18 cellular contexts compared by ENCODE assay signal in the genomic region with DNA sequence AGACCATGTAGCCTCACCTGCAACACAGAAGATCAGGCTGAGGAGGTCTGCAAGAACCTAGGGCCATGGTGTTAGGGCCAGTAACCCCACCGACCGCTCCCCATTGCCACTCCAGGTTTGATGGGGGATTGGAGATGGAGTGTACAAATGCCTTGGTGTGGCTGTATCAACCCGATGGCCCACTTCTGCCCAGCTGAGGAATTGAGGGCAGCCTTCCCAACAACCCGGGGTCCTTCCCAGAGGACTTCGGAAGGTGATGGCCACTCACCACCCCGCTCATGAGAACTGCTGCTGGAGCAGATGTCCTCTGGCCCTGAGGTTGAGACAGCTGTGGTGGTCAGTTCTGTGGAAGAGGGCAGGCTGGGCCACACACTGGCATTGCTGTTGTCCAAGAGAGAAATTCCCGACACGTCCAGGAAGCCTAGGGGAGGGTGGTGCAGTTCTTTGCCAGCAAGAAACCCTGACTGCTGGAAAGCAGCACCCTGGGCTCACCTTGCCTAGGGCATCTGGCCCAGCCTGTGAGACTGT.
"Had no signal": no experiment of that assay in that cellular context is flagged by ENCODE, and none has a peak within 500 bp of the region (broad histone marks: within the 10 kb centered on the region; RNA-seq: fewer than 3 reads in every experiment).

No MANE protein-coding gene starts in this region.

- H3K27ac Mint-ChIP-seq: natural killer cell treated with Interleukin-12 subunit alpha and Interleukin-12 subunit beta and Interleukin-15 and Interleukin-18, amount 100 ng/mL, for 72 hours; neural progenitor cell had no signal

- H3K9me3 Mint-ChIP-seq: natural killer cell treated with Interleukin-12 subunit alpha and Interleukin-12 subunit beta and Interleukin-15 and Interleukin-18, amount 100 ng/mL, for 72 hours; neural progenitor cell had no signal

- H3K27me3 ChIP-seq: dorsolateral prefrontal cortex, heart left ventricle, neural progenitor cell, right lobe of liver, uterus had no signal

- H3K27ac ChIP-seq: heart left ventricle, neural progenitor cell, psoas muscle, right lobe of liver, uterus had no signal

- H3K27me3 Mint-ChIP-seq: natural killer cell treated with Interleukin-12 subunit alpha and Interleukin-12 subunit beta and Interleukin-15 and Interleukin-18, amount 100 ng/mL, for 72 hours had no signal

- DNase-seq: cortex of kidney; dorsolateral prefrontal cortex; effector CD8-positive, alpha-beta T cell; heart left ventricle; hippocampal formation; kidney glomerular epithelial cell; occipital lobe; psoas muscle; retina; right lobe of liver; stimulated activated CD4-positive, alpha-beta T cell treated with anti-CD3 and anti-CD28 coated beads, Interleukin-2, amount 100 ng/mL, for 24 hours; stimulated activated CD4-positive, alpha-beta T cell treated with anti-CD3 and anti-CD28 coated beads, Interleukin-4, amount 100 ng/mL, for 4 hours; stimulated activated naive CD4-positive, alpha-beta T cell; trophoblast cell; uterus had no signal

- H3K4me3 Mint-ChIP-seq: natural killer cell treated with Interleukin-12 subunit alpha and Interleukin-12 subunit beta and Interleukin-15 and Interleukin-18, amount 100 ng/mL, for 72 hours; neural progenitor cell had no signal

- ATAC-seq: left lobe of liver, psoas muscle, right lobe of liver had no signal
